34 cellular contexts compared by ENCODE assay signal in genomic region chrX:128805236-128805635, GRCh38.
"Had no signal": no experiment of that assay in that cellular context is flagged by ENCODE, and none has a peak within 500 bp of the region (broad histone marks: within the 10 kb centered on the region; RNA-seq: fewer than 3 reads in every experiment).

No MANE protein-coding gene starts in this region.

- H3K4me3 Mint-ChIP-seq: activated CD4-positive, alpha-beta memory T cell treated with anti-CD3 and anti-CD28 coated beads, Interleukin-2, amount 10 ng/mL, durations not matched to agents 7 days and 5 days; activated CD8-positive, alpha-beta memory T cell treated with anti-CD3 and anti-CD28 coated beads, Interleukin-2, amount 10 ng/mL, durations not matched to agents 7 days and 5 days; activated naive CD4-positive, alpha-beta T cell treated with anti-CD3 and anti-CD28 coated beads, Interleukin-2, amount 10 ng/mL, durations not matched to agents 7 days and 5 days; activated naive CD8-positive, alpha-beta T cell; activated naive CD8-positive, alpha-beta T cell treated with anti-CD3 and anti-CD28 coated beads, Interleukin-2, amount 50 U/mL, for 24 hours had no signal

- H3K27ac Mint-ChIP-seq: activated CD4-positive, alpha-beta memory T cell treated with anti-CD3 and anti-CD28 coated beads, Interleukin-2, amount 10 ng/mL, durations not matched to agents 7 days and 5 days; activated CD8-positive, alpha-beta memory T cell treated with anti-CD3 and anti-CD28 coated beads, Interleukin-2, amount 10 ng/mL, durations not matched to agents 7 days and 5 days; activated naive CD4-positive, alpha-beta T cell treated with anti-CD3 and anti-CD28 coated beads, Interleukin-2, amount 10 ng/mL, durations not matched to agents 7 days and 5 days; activated naive CD8-positive, alpha-beta T cell; activated naive CD8-positive, alpha-beta T cell treated with anti-CD3 and anti-CD28 coated beads, Interleukin-2, amount 50 U/mL, for 24 hours had no signal

- DNase-seq: activated CD4-positive, alpha-beta memory T cell treated with anti-CD3 and anti-CD28 coated beads, Interleukin-2, amount 10 ng/mL, durations not matched to agents 7 days and 5 days; activated CD4-positive, alpha-beta T cell treated with anti-CD3 and anti-CD28 coated beads for 1 hour; activated CD4-positive, alpha-beta T cell treated with anti-CD3 and anti-CD28 coated beads for 48 hours; activated CD4-positive, CD25-positive, alpha-beta regulatory T cell; activated CD8-positive, alpha-beta memory T cell treated with anti-CD3 and anti-CD28 coated beads for 24 hours; activated CD8-positive, alpha-beta memory T cell treated with anti-CD3 and anti-CD28 coated beads, Interleukin-2, amount 10 ng/mL, durations not matched to agents 7 days and 5 days; activated CD8-positive, alpha-beta memory T cell treated with anti-CD3 and anti-CD28 coated beads, Interleukin-2, amount 50 U/mL, for 48 hours; activated effector memory CD4-positive, alpha-beta T cell treated with Interleukin-2 at 50 U/mL for 16 hours; activated naive CD4-positive, alpha-beta T cell treated with anti-CD3 and anti-CD28 coated beads, Interleukin-2, amount 10 ng/mL, durations not matched to agents 7 days and 5 days; activated naive CD8-positive, alpha-beta T cell treated with anti-CD3 and anti-CD28 coated beads, Interleukin-2, amount 50 U/mL, for 24 hours; activated T-cell treated with anti-CD3 and anti-CD28 coated beads, Interleukin-2, amount 50 U/mL, for 48 hours; anterior cingulate cortex; brain microvascular endothelial cell; central memory CD4-positive, alpha-beta T cell; NCI-H1092 treated with DMSO at 0.1 percent for 48 hours; NCI-H1694; NCI-H1930; NCI-H2081 treated with DMSO at 0.1 percent for 48 hours; NCI-H226; NCI-H446 treated with DMSO at 0.1 percent for 48 hours; NCI-H524 treated with DMSO at 0.1 percent for 48 hours; NCI-H82; NK-92 treated with Interleukin-12 subunit alpha and Interleukin-12 subunit beta, amount 100 ng/mL, for 24 hours; PC-3; Peyer's patch; SIG-M5; SW 1271; T-helper 1 cell; T-helper 2 cell; T-helper 9 cell had no signal

- H3K36me3 Mint-ChIP-seq: activated CD8-positive, alpha-beta memory T cell treated with anti-CD3 and anti-CD28 coated beads, Interleukin-2, amount 10 ng/mL, durations not matched to agents 7 days and 5 days; activated naive CD4-positive, alpha-beta T cell treated with anti-CD3 and anti-CD28 coated beads, Interleukin-2, amount 10 ng/mL, durations not matched to agents 7 days and 5 days; activated naive CD8-positive, alpha-beta T cell had no signal

- H3K4me1 Mint-ChIP-seq: activated CD4-positive, alpha-beta memory T cell treated with anti-CD3 and anti-CD28 coated beads, Interleukin-2, amount 10 ng/mL, durations not matched to agents 7 days and 5 days; activated CD8-positive, alpha-beta memory T cell treated with anti-CD3 and anti-CD28 coated beads, Interleukin-2, amount 10 ng/mL, durations not matched to agents 7 days and 5 days; activated naive CD4-positive, alpha-beta T cell treated with anti-CD3 and anti-CD28 coated beads, Interleukin-2, amount 10 ng/mL, durations not matched to agents 7 days and 5 days; activated naive CD8-positive, alpha-beta T cell treated with anti-CD3 and anti-CD28 coated beads, Interleukin-2, amount 50 U/mL, for 24 hours had no signal

- H3K27me3 Mint-ChIP-seq: activated CD4-positive, alpha-beta memory T cell treated with anti-CD3 and anti-CD28 coated beads, Interleukin-2, amount 10 ng/mL, durations not matched to agents 7 days and 5 days; activated CD8-positive, alpha-beta memory T cell treated with anti-CD3 and anti-CD28 coated beads, Interleukin-2, amount 10 ng/mL, durations not matched to agents 7 days and 5 days; activated naive CD4-positive, alpha-beta T cell treated with anti-CD3 and anti-CD28 coated beads, Interleukin-2, amount 10 ng/mL, durations not matched to agents 7 days and 5 days; activated naive CD8-positive, alpha-beta T cell; activated naive CD8-positive, alpha-beta T cell treated with anti-CD3 and anti-CD28 coated beads, Interleukin-2, amount 50 U/mL, for 24 hours had no signal

- ATAC-seq: activated CD8-positive, alpha-beta memory T cell treated with anti-CD3 and anti-CD28 coated beads, Interleukin-2, amount 10 ng/mL, durations not matched to agents 7 days and 5 days; activated naive CD8-positive, alpha-beta T cell treated with anti-CD3 and anti-CD28 coated beads, Interleukin-2, amount 50 U/mL, for 24 hours; K562; PC-3; Right ventricle myocardium inferior; SK-N-SH treated with all-trans-retinoic acid at 6 μM for 48 hours had no signal
